In genomic region chr1:34786521-34787325, GRCh38 we compare ENCODE assay signal across 8 cellular contexts. TPM values are rescaled to one million over a fixed set of nuclear protein-coding genes. Genes with fewer than 3 reads are reported as not detected.
DNase-seq lines count a peak whose midpoint lies in the region; ATAC-seq and TF ChIP-seq lines count a peak whose summit lies in the region.

No MANE protein-coding gene starts in this region.

- DNase-seq in COLO668 (lab: John Stamatoyannopoulos, UW; ENCODE audit: unreplicated experiment), result peak; percentile 88
- DNase-seq in NCI-H526 (lab: John Stamatoyannopoulos, UW), result peak; percentile 32 to 83
- peak; percentile 69 for DNase-seq in activated CD4-positive, alpha-beta T cell treated with anti-CD3 and anti-CD28 coated beads, Interleukin-2, amount 10 ng/mL, durations not matched to agents 7 days and 5 days
- DNase-seq in dermis blood vessel endothelial cell, result peak; percentile 90
- peak; percentile 77 for DNase-seq in lower lobe of right lung
- peak; percentile 28 to 31 (median 29) for DNase-seq in stimulated activated CD4-positive, alpha-beta T cell treated with anti-CD3 and anti-CD28 coated beads, TNF-alpha, amount 100 ng/mL, for 4 hours (ENCODE audit: low read depth in 3 of 3)

- no peak overlapping the region for H3K4me3 Mint-ChIP-seq in activated CD4-positive, alpha-beta T cell treated with anti-CD3 and anti-CD28 coated beads, Interleukin-2, amount 10 ng/mL, durations not matched to agents 7 days and 5 days

- peaks cover 6% of the 10 kb centered on the region for H3K4me1 ChIP-seq in lower lobe of right lung

- no peaks in the 10 kb centered on the region for H3K9me3 ChIP-seq in lower lobe of right lung

- no peak overlapping the region for H3K27ac ChIP-seq in lower lobe of right lung

- no peak overlapping the region for H3K4me3 ChIP-seq in lower lobe of right lung

- no peak overlapping the region for H3K27ac Mint-ChIP-seq in activated CD4-positive, alpha-beta T cell treated with anti-CD3 and anti-CD28 coated beads, Interleukin-2, amount 10 ng/mL, durations not matched to agents 7 days and 5 days

- TF ChIP-seq CTCF in lower lobe of right lung (IDR thresholded peaks at IDR 0.05), result peak; percentile 81

- ATAC-seq in HG03045 (IDR thresholded peaks at IDR 0.05; ENCODE audit: unreplicated experiment), result peak; percentile 59
- peak; percentile 77 to 82 for ATAC-seq in lower lobe of right lung
- no peak for ATAC-seq in HG02973 (IDR thresholded peaks at IDR 0.05; ENCODE audit: unreplicated experiment)

- intact Hi-C loops in lower lobe of right lung (cut with DNase I), result no loop called here

- POLR2A ChIA-PET in activated CD4-positive, alpha-beta T cell treated with anti-CD3 and anti-CD28 coated beads, Interleukin-2, amount 10 ng/mL, durations not matched to agents 7 days and 5 days (lab: Charles Lee), result no interaction called here

- CTCF ChIA-PET in activated CD4-positive, alpha-beta T cell treated with anti-CD3 and anti-CD28 coated beads, Interleukin-2, amount 10 ng/mL, durations not matched to agents 7 days and 5 days (lab: Charles Lee), result interaction anchor here (0.7 kb wide), 1 partner anchor 80 kb away, joined by 5 read pairs; no protein-coding TSS in a partner anchor

- H3K4me1 Mint-ChIP-seq in activated CD4-positive, alpha-beta T cell treated with anti-CD3 and anti-CD28 coated beads, Interleukin-2, amount 10 ng/mL, durations not matched to agents 7 days and 5 days, result peaks cover 6% of the 10 kb centered on the region

- no peaks in the 10 kb centered on the region for H3K36me3 ChIP-seq in lower lobe of right lung

- H3K27me3 ChIP-seq in lower lobe of right lung (ENCODE audit: low read depth), result peaks cover 18% of the 10 kb centered on the region

- no peaks in the 10 kb centered on the region for H3K9me3 Mint-ChIP-seq in activated CD4-positive, alpha-beta T cell treated with anti-CD3 and anti-CD28 coated beads, Interleukin-2, amount 10 ng/mL, durations not matched to agents 7 days and 5 days

- H3K27me3 Mint-ChIP-seq in activated CD4-positive, alpha-beta T cell treated with anti-CD3 and anti-CD28 coated beads, Interleukin-2, amount 10 ng/mL, durations not matched to agents 7 days and 5 days, result peaks cover 17% of the 10 kb centered on the region

- no peaks in the 10 kb centered on the region for H3K36me3 Mint-ChIP-seq in activated CD4-positive, alpha-beta T cell treated with anti-CD3 and anti-CD28 coated beads, Interleukin-2, amount 10 ng/mL, durations not matched to agents 7 days and 5 days (ENCODE audit: low read depth)

RNA-seq across cellular contexts. Expression of gene GJB3, which starts 5.7 kb away (rescaled TPM):
- not detected for total RNA-seq in activated CD4-positive, alpha-beta T cell treated with anti-CD3 and anti-CD28 coated beads, Interleukin-2, amount 10 ng/mL, durations not matched to agents 7 days and 5 days
- total RNA-seq in dermis blood vessel endothelial cell, result 0.05 and 0.17 TPM in 2 replicates
- total RNA-seq in lower lobe of right lung, result 0.80 TPM

RNA-seq across cellular contexts. Expression of gene GJA4, which starts 6.1 kb away (rescaled TPM):
- total RNA-seq in activated CD4-positive, alpha-beta T cell treated with anti-CD3 and anti-CD28 coated beads, Interleukin-2, amount 10 ng/mL, durations not matched to agents 7 days and 5 days, result not detected
- total RNA-seq in dermis blood vessel endothelial cell, result 54.3 and 61.8 TPM in 2 replicates
- 16.1 TPM for total RNA-seq in lower lobe of right lung

RNA-seq across cellular contexts. Expression of gene GJB4, which starts 27.2 kb away (rescaled TPM):
- not detected for total RNA-seq in activated CD4-positive, alpha-beta T cell treated with anti-CD3 and anti-CD28 coated beads, Interleukin-2, amount 10 ng/mL, durations not matched to agents 7 days and 5 days
- total RNA-seq in dermis blood vessel endothelial cell (0.05 TPM in 1 of 2 replicates, not detected in the other), lower lobe of right lung (0.12 TPM)

RNA-seq across cellular contexts. Expression of gene GJB5, which starts 31.9 kb away (rescaled TPM):
- total RNA-seq in activated CD4-positive, alpha-beta T cell treated with anti-CD3 and anti-CD28 coated beads, Interleukin-2, amount 10 ng/mL, durations not matched to agents 7 days and 5 days, result not detected
- total RNA-seq in dermis blood vessel endothelial cell, result 0.17 TPM in 1 of 2 replicates, not detected in the other
- not detected for total RNA-seq in lower lobe of right lung

Comparison
In these comparisons a context has a peak if more than half of its experiments do, and no peak if none do; other contexts are left out.
1. DNase-seq: peak in every context shown above with its lines; median percentile 90 in dermis blood vessel endothelial cell; 88 in COLO668; 77 in lower lobe of right lung; 69 in activated CD4-positive, alpha-beta T cell treated with anti-CD3 and anti-CD28 coated beads, Interleukin-2, amount 10 ng/mL, durations not matched to agents 7 days and 5 days; 58 in NCI-H526; 29 in stimulated activated CD4-positive, alpha-beta T cell treated with anti-CD3 and anti-CD28 coated beads, TNF-alpha, amount 100 ng/mL, for 4 hours.
2. RNA of gene GJA4, which starts 6.1 kb away (total RNA-seq): 54.3 to 61.8 TPM in dermis blood vessel endothelial cell and 16.1 TPM in lower lobe of right lung (single experiment); not detected in activated CD4-positive, alpha-beta T cell treated with anti-CD3 and anti-CD28 coated beads, Interleukin-2, amount 10 ng/mL, durations not matched to agents 7 days and 5 days; every median in the first group is over 10 times any median in the second.